ENCODE assay signal across 29 cellular contexts in genomic region chr14:87575378-87575777, GRCh38.
"Had no signal": no experiment of that assay in that cellular context is flagged by ENCODE, and none has a peak within 500 bp of the region (broad histone marks: within the 10 kb centered on the region; RNA-seq: fewer than 3 reads in every experiment).

No MANE protein-coding gene starts in this region.

- H3K27me3 ChIP-seq: adrenal gland, ascending aorta, body of pancreas, brain microvascular endothelial cell, breast epithelium, cardiac muscle cell had no signal

- H3K36me3 ChIP-seq: adrenal gland, ascending aorta, brain microvascular endothelial cell, breast epithelium, cardiac muscle cell had no signal

- DNase-seq: activated effector memory CD4-positive, alpha-beta T cell treated with anti-CD3 and anti-CD28 coated beads, Interleukin-2, amount 50 U/mL, for 16 hours; activated effector memory CD4-positive, alpha-beta T cell treated with Interleukin-2 at 50 U/mL for 16 hours; activated gamma-delta T cell; activated gamma-delta T cell treated with Interleukin-2 at 50 U/mL for 16 hours; activated naive CD4-positive, alpha-beta T cell; activated naive CD4-positive, alpha-beta T cell treated with anti-CD3 and anti-CD28 coated beads for 36 hours; activated naive CD4-positive, alpha-beta T cell treated with anti-CD3 and anti-CD28 coated beads, Interleukin-2, amount 10 ng/mL, durations not matched to agents 7 days and 5 days; activated naive CD4-positive, alpha-beta T cell treated with anti-CD3 and anti-CD28 coated beads, Interleukin-2, amount 50 U/mL, for 16 hours; activated naive CD4-positive, alpha-beta T cell treated with Interleukin-2 at 50 U/mL for 16 hours; activated naive CD8-positive, alpha-beta T cell treated with anti-CD3 and anti-CD28 coated beads for 36 hours; activated naive CD8-positive, alpha-beta T cell treated with anti-CD3 and anti-CD28 coated beads, Interleukin-2, amount 10 ng/mL, durations not matched to agents 7 days and 5 days; activated naive CD8-positive, alpha-beta T cell treated with anti-CD3 and anti-CD28 coated beads, Interleukin-2, amount 50 U/mL, for 24 hours; activated T-cell treated with anti-CD3 and anti-CD28 coated beads, Interleukin-2, amount 50 U/mL, for 1 hour; activated T-cell treated with anti-CD3 and anti-CD28 coated beads, Interleukin-2, amount 50 U/mL, for 24 hours; activated T-cell treated with anti-CD3 and anti-CD28 coated beads, Interleukin-2, amount 50 U/mL, for 4 hours; activated T-cell treated with anti-CD3 and anti-CD28 coated beads, Interleukin-2, amount 50 U/mL, for 48 hours; activated T-cell treated with anti-CD3 and anti-CD28 coated beads, Interleukin-2, amount 50 U/mL, for 72 hours; adrenal gland; amniotic stem cell; amygdala; anterior cingulate cortex; aorta; body of pancreas; brain microvascular endothelial cell; central memory CD4-positive, alpha-beta T cell; cerebellar nuclear complex had no signal

- H3K4me3 ChIP-seq: adrenal gland, ascending aorta, body of pancreas, breast epithelium, cardiac muscle cell had no signal

- H3K27ac ChIP-seq: adrenal gland, ascending aorta, body of pancreas, brain microvascular endothelial cell, breast epithelium, cardiac muscle cell had no signal

- H3K9me3 ChIP-seq: adrenal gland, ascending aorta, body of pancreas, breast epithelium had no signal
